1 cellular context compared by ENCODE assay signal in the genomic region with DNA sequence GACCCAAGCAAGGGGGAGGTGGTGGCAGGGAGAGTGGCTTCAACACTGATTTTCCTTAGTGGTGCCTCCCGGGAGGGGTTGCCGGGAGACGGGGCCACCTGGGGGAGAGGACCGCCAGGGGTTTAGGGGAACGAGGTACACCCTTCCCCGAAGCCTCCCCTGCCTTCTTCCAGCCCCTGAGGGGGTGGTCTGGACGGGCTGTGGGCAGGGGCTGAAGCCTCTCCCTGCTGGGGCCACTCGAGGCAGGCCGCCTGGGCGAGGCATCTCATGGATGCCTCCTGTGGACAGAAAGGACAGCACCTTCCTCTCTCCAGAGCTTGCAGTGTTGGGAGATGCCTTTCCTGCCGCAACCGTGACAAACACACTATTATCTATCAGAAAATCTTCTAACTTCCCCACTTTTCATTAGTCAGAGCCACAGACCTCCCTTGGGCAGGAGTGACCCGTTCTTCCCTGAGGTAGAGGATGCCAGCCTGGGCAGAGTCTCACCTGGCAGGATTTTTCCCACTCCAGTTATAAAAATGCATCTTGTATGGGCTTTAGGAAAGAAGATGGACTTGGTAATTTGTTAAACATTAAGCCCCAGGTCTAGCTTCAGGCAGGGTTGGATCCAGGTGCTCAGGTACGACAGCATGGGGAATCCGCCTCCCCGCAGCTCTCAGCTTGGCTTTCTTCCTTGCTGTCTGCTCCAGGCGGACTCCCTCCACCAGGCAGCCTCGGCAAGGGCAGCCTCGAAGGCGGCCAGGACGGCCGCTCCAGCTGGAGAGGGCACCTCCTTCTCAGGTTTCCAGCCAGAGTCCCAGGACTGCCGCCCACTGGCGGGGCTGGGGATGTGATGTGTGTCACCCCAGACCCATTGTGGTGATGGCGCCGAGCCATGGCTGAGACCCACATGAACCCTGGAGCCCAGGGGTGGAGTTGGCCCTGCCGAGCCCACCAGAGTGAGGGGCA.
TF ChIP-seq lines count a peak whose summit lies in the region.

No MANE protein-coding gene starts in this region.

TF ChIP-seq in HepG2, 621 proteins besides CTCF, POLR2A, EP300 and RAD21 (continued from another document):
- TF ChIP-seq, protein P1, sequence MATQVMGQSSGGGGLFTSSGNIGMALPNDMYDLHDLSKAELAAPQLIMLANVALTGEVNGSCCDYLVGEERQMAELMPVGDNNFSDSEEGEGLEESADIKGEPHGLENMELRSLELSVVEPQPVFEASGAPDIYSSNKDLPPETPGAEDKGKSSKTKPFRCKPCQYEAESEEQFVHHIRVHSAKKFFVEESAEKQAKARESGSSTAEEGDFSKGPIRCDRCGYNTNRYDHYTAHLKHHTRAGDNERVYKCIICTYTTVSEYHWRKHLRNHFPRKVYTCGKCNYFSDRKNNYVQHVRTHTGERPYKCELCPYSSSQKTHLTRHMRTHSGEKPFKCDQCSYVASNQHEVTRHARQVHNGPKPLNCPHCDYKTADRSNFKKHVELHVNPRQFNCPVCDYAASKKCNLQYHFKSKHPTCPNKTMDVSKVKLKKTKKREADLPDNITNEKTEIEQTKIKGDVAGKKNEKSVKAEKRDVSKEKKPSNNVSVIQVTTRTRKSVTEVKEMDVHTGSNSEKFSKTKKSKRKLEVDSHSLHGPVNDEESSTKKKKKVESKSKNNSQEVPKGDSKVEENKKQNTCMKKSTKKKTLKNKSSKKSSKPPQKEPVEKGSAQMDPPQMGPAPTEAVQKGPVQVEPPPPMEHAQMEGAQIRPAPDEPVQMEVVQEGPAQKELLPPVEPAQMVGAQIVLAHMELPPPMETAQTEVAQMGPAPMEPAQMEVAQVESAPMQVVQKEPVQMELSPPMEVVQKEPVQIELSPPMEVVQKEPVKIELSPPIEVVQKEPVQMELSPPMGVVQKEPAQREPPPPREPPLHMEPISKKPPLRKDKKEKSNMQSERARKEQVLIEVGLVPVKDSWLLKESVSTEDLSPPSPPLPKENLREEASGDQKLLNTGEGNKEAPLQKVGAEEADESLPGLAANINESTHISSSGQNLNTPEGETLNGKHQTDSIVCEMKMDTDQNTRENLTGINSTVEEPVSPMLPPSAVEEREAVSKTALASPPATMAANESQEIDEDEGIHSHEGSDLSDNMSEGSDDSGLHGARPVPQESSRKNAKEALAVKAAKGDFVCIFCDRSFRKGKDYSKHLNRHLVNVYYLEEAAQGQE (IDR thresholded peaks at IDR 0.05; ENCODE audit: borderline replicate concordance in 1 of 2, low read depth in 1 of 2, low read length in 2 of 2): no peak
- TF ChIP-seq, protein P2, sequence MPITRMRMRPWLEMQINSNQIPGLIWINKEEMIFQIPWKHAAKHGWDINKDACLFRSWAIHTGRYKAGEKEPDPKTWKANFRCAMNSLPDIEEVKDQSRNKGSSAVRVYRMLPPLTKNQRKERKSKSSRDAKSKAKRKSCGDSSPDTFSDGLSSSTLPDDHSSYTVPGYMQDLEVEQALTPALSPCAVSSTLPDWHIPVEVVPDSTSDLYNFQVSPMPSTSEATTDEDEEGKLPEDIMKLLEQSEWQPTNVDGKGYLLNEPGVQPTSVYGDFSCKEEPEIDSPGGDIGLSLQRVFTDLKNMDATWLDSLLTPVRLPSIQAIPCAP (CRISPR knock-in tag; IDR thresholded peaks at IDR 0.05; ENCODE audit: low read depth): no peak
